Comparison of ENCODE assay signal across 23 cellular contexts in genomic region chr11:68406318-68407313, GRCh38. TPM values are rescaled to one million over a fixed set of nuclear protein-coding genes. Genes with fewer than 3 reads are reported as not detected.
DNase-seq lines count a peak whose midpoint lies in the region; ATAC-seq and TF ChIP-seq lines count a peak whose summit lies in the region.
"Had no signal": no experiment of that assay in that cellular context is flagged by ENCODE, and none has a peak within 500 bp of the region (broad histone marks: within the 10 kb centered on the region; RNA-seq: fewer than 3 reads in every experiment).

No MANE protein-coding gene starts in this region.

- no peak overlapping the region for H3K4me3 Mint-ChIP-seq in activated CD8-positive, alpha-beta T cell treated with anti-CD3 and anti-CD28 coated beads for 36 hours
- H3K4me3 Mint-ChIP-seq: activated T-helper 17 cell treated with anti-CD3 and anti-CD28 coated beads, Interleukin-2, amount 50 U/mL, for 72 hours had no signal

- H3K27me3 Mint-ChIP-seq in activated CD8-positive, alpha-beta T cell treated with anti-CD3 and anti-CD28 coated beads for 36 hours: no peaks in the 10 kb centered on the region
- H3K27me3 Mint-ChIP-seq: activated T-helper 17 cell treated with anti-CD3 and anti-CD28 coated beads, Interleukin-2, amount 50 U/mL, for 72 hours had no signal

- peak; percentile 74 to 89 for ATAC-seq in lower lobe of right lung
- peak; percentile 76 for ATAC-seq in upper lobe of right lung
- no peak for ATAC-seq in HG02642 (IDR thresholded peaks at IDR 0.05; ENCODE audit: poor library complexity, unreplicated experiment)
- ATAC-seq in activated CD8-positive, alpha-beta T cell treated with anti-CD3 and anti-CD28 coated beads for 36 hours: no peak
- ATAC-seq: activated T-helper 17 cell treated with anti-CD3 and anti-CD28 coated beads, Interleukin-2, amount 50 U/mL, for 72 hours had no signal

- H3K27ac Mint-ChIP-seq in activated CD8-positive, alpha-beta T cell treated with anti-CD3 and anti-CD28 coated beads for 36 hours: no peak overlapping the region
- H3K27ac Mint-ChIP-seq: activated T-helper 17 cell treated with anti-CD3 and anti-CD28 coated beads, Interleukin-2, amount 50 U/mL, for 72 hours had no signal

- no peaks in the 10 kb centered on the region for H3K9me3 ChIP-seq in lower lobe of right lung
- H3K9me3 ChIP-seq in upper lobe of right lung: no peaks in the 10 kb centered on the region
- H3K9me3 ChIP-seq: adrenal gland; BLaER1 treated with 17β-estradiol and CSF1 and Interleukin-3, amounts not matched to agents 10 nM and 100 nM; testis had no signal

- H3K27me3 ChIP-seq in lower lobe of right lung (ENCODE audit: low read depth) (no peaks in the 10 kb centered on the region), upper lobe of right lung (no peaks in the 10 kb centered on the region)
- H3K27me3 ChIP-seq: adrenal gland; BLaER1 treated with 17β-estradiol and CSF1 and Interleukin-3, amounts not matched to agents 10 nM and 100 nM; cardiac muscle cell; testis had no signal

- POLR2A ChIA-PET in activated CD8-positive, alpha-beta T cell treated with anti-CD3 and anti-CD28 coated beads for 36 hours (lab: Charles Lee): interaction anchor here (0.6 kb wide), 1 partner anchor 183 kb away, joined by 3 read pairs; no protein-coding TSS in a partner anchor

- H3K27ac ChIP-seq in cingulate gyrus (ENCODE audit: low read depth, low read length) (peak overlapping the region; percentile 10), lower lobe of right lung (peak overlapping the region; percentile 76), upper lobe of right lung (peak overlapping the region; percentile 65)
- H3K27ac ChIP-seq: adrenal gland; BLaER1 treated with 17β-estradiol and CSF1 and Interleukin-3, amounts not matched to agents 10 nM and 100 nM; skin epidermis; testis had no signal

- DNase-seq in NCI-H510A treated with DMSO at 0.1 percent for 48 hours (lab: John Stamatoyannopoulos, UW): peak; percentile 52
- no peak for DNase-seq in NCI-H510A (lab: John Stamatoyannopoulos, UW)
- peak; percentile 67 for DNase-seq in lower lobe of right lung
- DNase-seq in upper lobe of right lung: no peak
- DNase-seq in stimulated activated CD4-positive, alpha-beta T cell treated with anti-CD3 and anti-CD28 coated beads, Interleukin-12 subunit alpha, Interleukin-12 subunit beta, amount 100 ng/mL, for 4 hours: no peak
- no peak for DNase-seq in activated CD8-positive, alpha-beta T cell treated with anti-CD3 and anti-CD28 coated beads for 36 hours
- DNase-seq: adrenal gland; DND-41; effector CD8-positive, alpha-beta T cell; hippocampal formation; Karpas-422; kidney; NCI-H1417 treated with DMSO at 0.1 percent for 48 hours; occipital lobe; SHP77 treated with DMSO at 0.1 percent for 48 hours; T-helper 2 cell; testis had no signal

- no peaks in the 10 kb centered on the region for H3K4me1 Mint-ChIP-seq in activated CD8-positive, alpha-beta T cell treated with anti-CD3 and anti-CD28 coated beads for 36 hours (ENCODE audit: low read depth)
- H3K4me1 Mint-ChIP-seq: activated T-helper 17 cell treated with anti-CD3 and anti-CD28 coated beads, Interleukin-2, amount 50 U/mL, for 72 hours had no signal

- TF ChIP-seq CTCF in lower lobe of right lung (IDR thresholded peaks at IDR 0.05) (no peak), upper lobe of right lung (IDR thresholded peaks at IDR 0.05) (no peak)
- no peak for TF ChIP-seq CTCF in activated CD8-positive, alpha-beta T cell treated with anti-CD3 and anti-CD28 coated beads for 36 hours (IDR thresholded peaks at IDR 0.05)

- no peaks in the 10 kb centered on the region for H3K9me3 Mint-ChIP-seq in activated CD8-positive, alpha-beta T cell treated with anti-CD3 and anti-CD28 coated beads for 36 hours
- H3K9me3 Mint-ChIP-seq: activated T-helper 17 cell treated with anti-CD3 and anti-CD28 coated beads, Interleukin-2, amount 50 U/mL, for 72 hours had no signal

- peaks cover 49% of the 10 kb centered on the region for H3K36me3 ChIP-seq in lower lobe of right lung
- peaks cover 49% of the 10 kb centered on the region for H3K36me3 ChIP-seq in upper lobe of right lung

- peaks cover 4% of the 10 kb centered on the region for H3K36me3 Mint-ChIP-seq in activated CD8-positive, alpha-beta T cell treated with anti-CD3 and anti-CD28 coated beads for 36 hours (ENCODE audit: low read depth)

- CTCF ChIA-PET in activated CD8-positive, alpha-beta T cell treated with anti-CD3 and anti-CD28 coated beads for 36 hours (lab: Charles Lee): no interaction called here

- H3K4me3 ChIP-seq in lower lobe of right lung: no peak overlapping the region
- no peak overlapping the region for H3K4me3 ChIP-seq in upper lobe of right lung
- H3K4me3 ChIP-seq: adrenal gland; BLaER1 treated with 17β-estradiol and CSF1 and Interleukin-3, amounts not matched to agents 10 nM and 100 nM; cardiac muscle cell; skin epidermis; testis had no signal

- intact Hi-C loops in lower lobe of right lung (cut with DNase I) (no loop called here), upper lobe of right lung (cut with DNase I) (no loop called here)
- intact Hi-C loops in activated CD8-positive, alpha-beta T cell treated with anti-CD3 and anti-CD28 coated beads for 36 hours (cut with micrococcal nuclease): no loop called here

- H3K4me1 ChIP-seq in lower lobe of right lung (peaks cover 23% of the 10 kb centered on the region), upper lobe of right lung (peaks cover 11% of the 10 kb centered on the region)
- H3K4me1 ChIP-seq: adrenal gland, testis had no signal

RNA-seq across cellular contexts. Expression of gene PPP6R3, which starts 53.9 kb away (rescaled TPM):
- total RNA-seq in lower lobe of right lung: 98.0 TPM
- total RNA-seq in upper lobe of right lung: 93.2 TPM
- total RNA-seq in activated CD8-positive, alpha-beta T cell treated with anti-CD3 and anti-CD28 coated beads for 36 hours: 100 to 1,000 TPM in 1 of 2 experiments, 10 to 100 TPM in 1; 95.4 to 103 TPM

Comparison
In these comparisons a context has a peak if more than half of its experiments do, and no peak if none do; other contexts are left out.
1. DNase-seq: peak in NCI-H510A treated with DMSO at 0.1 percent for 48 hours (single experiment) and lower lobe of right lung (single experiment); none in NCI-H510A (single experiment), upper lobe of right lung (single experiment), stimulated activated CD4-positive, alpha-beta T cell treated with anti-CD3 and anti-CD28 coated beads, Interleukin-12 subunit alpha, Interleukin-12 subunit beta, amount 100 ng/mL, for 4 hours (single experiment) and activated CD8-positive, alpha-beta T cell treated with anti-CD3 and anti-CD28 coated beads for 36 hours (single experiment).
2. H3K27ac ChIP-seq: peak in every context shown above with its lines; median percentile 76 in lower lobe of right lung; 65 in upper lobe of right lung; 10 in cingulate gyrus.
3. ATAC-seq: peak in lower lobe of right lung (2 of 2) and upper lobe of right lung (single experiment); none in HG02642 (single experiment) and activated CD8-positive, alpha-beta T cell treated with anti-CD3 and anti-CD28 coated beads for 36 hours (single experiment).